ENCODE assay signal across 8 cellular contexts in genomic region chr3:148943531-148944200, GRCh38. TPM values are rescaled to one million over a fixed set of nuclear protein-coding genes. Genes with fewer than 3 reads are reported as not detected.
A peak's percentile ranks its signal among the peaks of the same experiment; 100 is the strongest.
DNase-seq lines count a peak whose midpoint lies in the region; ATAC-seq and TF ChIP-seq lines count a peak whose summit lies in the region.

No MANE protein-coding gene starts in this region.

- H3K27ac ChIP-seq in left ventricle myocardium inferior (replicated peaks), result no peak overlapping the region
- peak overlapping the region in 1 of 4 donors; percentile 7 for H3K27ac ChIP-seq in gastrocnemius medialis

- H3K27me3 ChIP-seq in adipocyte (replicated peaks; ENCODE audit: control insufficient read depth, insufficient read depth, low read length) (no peaks in the 10 kb centered on the region), left ventricle myocardium inferior (ENCODE audit: low read depth) (no peaks in the 10 kb centered on the region), gastrocnemius medialis (no peaks in the 10 kb centered on the region)

- no peak overlapping the region for H3K9ac ChIP-seq in adipocyte (ENCODE audit: low read length)

- H3K4me1 ChIP-seq in adipocyte (ENCODE audit: control insufficient read depth, insufficient read depth, low read length), result peaks cover 4% of the 10 kb centered on the region
- H3K4me1 ChIP-seq in left ventricle myocardium inferior, result no peaks in the 10 kb centered on the region
- H3K4me1 ChIP-seq in gastrocnemius medialis, result peaks cover 0 to 8% of the 10 kb centered on the region in 2 donors

- TF ChIP-seq CTCF in left ventricle myocardium inferior (IDR thresholded peaks at IDR 0.05; ENCODE audit: borderline replicate concordance), result peak; percentile 79
- peak; percentile 71 to 77 (median 76) for TF ChIP-seq CTCF in gastrocnemius medialis (IDR thresholded peaks at IDR 0.05 in 4 of 5, conservative IDR thresholded peaks at IDR 0.05 in 1 of 5)

- H3K9me3 ChIP-seq in adipocyte (ENCODE audit: control insufficient read depth, low read length) (no peaks in the 10 kb centered on the region), left ventricle myocardium inferior (replicated peaks) (no peaks in the 10 kb centered on the region), gastrocnemius medialis (no peaks in the 10 kb centered on the region)

- in situ Hi-C loops in gastrocnemius medialis (cut with MboI; ENCODE audit: low sequenced_read_pairs in 4 of 4), result loop anchor here in 3 of 4 donors (10.0 to 25.0 kb wide), 3 partner anchors 79 to 559 kb away; partner anchors contain the start of gene CPA3 (in 1 of the 3)

- H3K36me3 ChIP-seq in adipocyte (ENCODE audit: control insufficient read depth, insufficient read depth, low read length, severe bottlenecking) (no peaks in the 10 kb centered on the region), left ventricle myocardium inferior (no peaks in the 10 kb centered on the region), gastrocnemius medialis (no peaks in the 10 kb centered on the region)

- peak; percentile 3 for DNase-seq in activated naive CD4-positive, alpha-beta T cell treated with Interleukin-2 at 50 U/mL for 16 hours
- no peak for DNase-seq in activated naive CD4-positive, alpha-beta T cell treated with anti-CD3 and anti-CD28 coated beads, Interleukin-2, amount 50 U/mL, for 16 hours
- peak; percentile 66 for DNase-seq in NCI-H524 treated with DMSO at 0.1 percent for 48 hours (lab: John Stamatoyannopoulos, UW)
- peak; percentile 97 for DNase-seq in adipocyte (ENCODE audit: low read depth)
- DNase-seq in left ventricle myocardium inferior, result no peak
- peak; percentile 53 to 54 for DNase-seq in gastrocnemius medialis

- TF ChIP-seq POLR2A in gastrocnemius medialis (IDR thresholded peaks at IDR 0.05), result no peak

- H3K4me3 ChIP-seq in adipocyte (ENCODE audit: low read length), result no peak overlapping the region
- H3K4me3 ChIP-seq in left ventricle myocardium inferior, result no peak overlapping the region
- no peak overlapping the region for H3K4me3 ChIP-seq in gastrocnemius medialis

- intact Hi-C loops in left ventricle myocardium inferior (cut with micrococcal nuclease), result no loop called here
- intact Hi-C loops in gastrocnemius medialis (cut with DNase I; ENCODE audit: low total_unique reads), result loop anchor here (1.0 to 2.0 kb wide), 2 partner anchors 82 to 221 kb away; no protein-coding TSS in a partner anchor

- ATAC-seq in GM21515 (IDR thresholded peaks at IDR 0.05; ENCODE audit: unreplicated experiment) (peak; percentile 97), HG03571 (IDR thresholded peaks at IDR 0.05; ENCODE audit: unreplicated experiment) (peak; percentile 93), gastrocnemius medialis (peak; percentile 99 to 100)

RNA-seq across cellular contexts. Expression of gene GYG1, which starts 47.7 kb away (rescaled TPM):
- total RNA-seq in left ventricle myocardium inferior (155 TPM), gastrocnemius medialis (100 to 1,000 TPM; 298 to 526 (median 331) TPM)

Comparison
In these comparisons a context has a peak if more than half of its experiments do, and no peak if none do; other contexts are left out.
1. DNase-seq: peak in activated naive CD4-positive, alpha-beta T cell treated with Interleukin-2 at 50 U/mL for 16 hours (single experiment), NCI-H524 treated with DMSO at 0.1 percent for 48 hours (single experiment), adipocyte (single experiment) and gastrocnemius medialis (2 of 2); none in activated naive CD4-positive, alpha-beta T cell treated with anti-CD3 and anti-CD28 coated beads, Interleukin-2, amount 50 U/mL, for 16 hours (single experiment) and left ventricle myocardium inferior (single experiment).
2. Peak in every context shown above with its lines, with median percentiles within 50 percentile points of each other: ATAC-seq.